ENCODE assay signal across 19 cellular contexts in genomic region chr1:27113861-27114260, GRCh38. TPM values are rescaled to one million over a fixed set of nuclear protein-coding genes. Genes with fewer than 3 reads are reported as not detected.
DNase-seq lines count a peak whose midpoint lies in the region; ATAC-seq and TF ChIP-seq lines count a peak whose summit lies in the region.
"Had no signal": no experiment of that assay in that cellular context is flagged by ENCODE, and none has a peak within 500 bp of the region (broad histone marks: within the 10 kb centered on the region; RNA-seq: fewer than 3 reads in every experiment).

No MANE protein-coding gene starts in this region.

- H3K27me3 Mint-ChIP-seq in T-helper 1 cell treated with Interleukin-12 subunit alpha and Interleukin-12 subunit beta and Interleukin-4 antibody, amounts not matched to agents 30 μg/mL and 1 μg/mL, for 36 hours (ENCODE audit: low read depth): no peaks in the 10 kb centered on the region
- no peaks in the 10 kb centered on the region for H3K27me3 Mint-ChIP-seq in neural crest cell (ENCODE audit: low read depth)
- H3K27me3 Mint-ChIP-seq: IgD-negative memory B cell, progenitor cell of endocrine pancreas had no signal

- no peaks in the 10 kb centered on the region for H4K20me1 ChIP-seq in SK-N-SH (ENCODE audit: insufficient read depth)
- H4K20me1 ChIP-seq: BLaER1 had no signal

- no peaks in the 10 kb centered on the region for H3K9me2 ChIP-seq in SK-N-SH

- H3K4me1 ChIP-seq in RWPE2 (ENCODE audit: insufficient read depth, poor library complexity, severe bottlenecking) (peaks cover 26% of the 10 kb centered on the region), ascending aorta (peaks cover 13 to 42% of the 10 kb centered on the region in 2 donors), SK-N-SH (ENCODE audit: control insufficient read depth in 1 of 2, insufficient read depth in 2 of 2, low read depth in 1 of 2, low read length in 1 of 2) (peaks cover 9 to 29% of the 10 kb centered on the region in 2 experiments; a peak in 3 of 4 replicates)

- CTCF ChIA-PET in SK-N-SH (lab: Yijun Ruan, JAX): interaction anchor here (0.5 to 7.3 kb wide), 9 partner anchors 14 to 183 kb away, joined by 3 to 71 read pairs (median 4); no protein-coding TSS in a partner anchor

- no peak overlapping the region for H3K4me2 ChIP-seq in SK-N-SH
- H3K4me2 ChIP-seq: BLaER1 had no signal

- H3K4me3 ChIP-seq in RWPE2 (ENCODE audit: severe bottlenecking): no peak overlapping the region
- no peak overlapping the region for H3K4me3 ChIP-seq in ascending aorta
- H3K4me3 ChIP-seq in SK-N-SH (ENCODE audit: low read depth in 2 of 2, low read length in 1 of 2): no peak overlapping the region
- H3K4me3 ChIP-seq: BLaER1, skin epidermis, thyroid gland had no signal

- H3K27ac Mint-ChIP-seq in T-helper 1 cell treated with Interleukin-12 subunit alpha and Interleukin-12 subunit beta and Interleukin-4 antibody, amounts not matched to agents 30 μg/mL and 1 μg/mL, for 36 hours: peak overlapping the region; percentile 58
- H3K27ac Mint-ChIP-seq in neural crest cell (ENCODE audit: unreplicated experiment): peak overlapping the region; percentile 96
- H3K27ac Mint-ChIP-seq: progenitor cell of endocrine pancreas had no signal

- peak overlapping the region; percentile 84 for H3K27ac ChIP-seq in RWPE2 (ENCODE audit: poor library complexity, severe bottlenecking)
- peak overlapping the region; percentile 39 for H3K27ac ChIP-seq in caudate nucleus (ENCODE audit: low read depth, low read length)
- H3K27ac ChIP-seq in ascending aorta: no peak overlapping the region
- peak overlapping the region in 1 of 2 experiments; percentile 83; a peak in 1 of 4 replicates for H3K27ac ChIP-seq in SK-N-SH (ENCODE audit: low read depth in 2 of 2, low read length in 1 of 2)
- H3K27ac ChIP-seq: thyroid gland had no signal

- no peak overlapping the region for H3K9ac ChIP-seq in SK-N-SH
- H3K9ac ChIP-seq: BLaER1 had no signal

- H3K27me3 ChIP-seq in RWPE2 (ENCODE audit: insufficient read depth, poor library complexity, severe bottlenecking) (no peaks in the 10 kb centered on the region), ascending aorta (no peaks in the 10 kb centered on the region), SK-N-SH (ENCODE audit: insufficient read depth) (no peaks in the 10 kb centered on the region)
- H3K27me3 ChIP-seq: BLaER1, thyroid gland had no signal

- no peak overlapping the region for H2AFZ ChIP-seq in SK-N-SH (ENCODE audit: low read depth)

- H3K36me3 Mint-ChIP-seq in T-helper 1 cell treated with Interleukin-12 subunit alpha and Interleukin-12 subunit beta and Interleukin-4 antibody, amounts not matched to agents 30 μg/mL and 1 μg/mL, for 36 hours (ENCODE audit: low read depth): peaks cover 15% of the 10 kb centered on the region
- H3K36me3 Mint-ChIP-seq in neural crest cell (ENCODE audit: low read depth): no peaks in the 10 kb centered on the region

- DNase-seq in T-helper 1 cell: no peak
- no peak for DNase-seq in RWPE2 (ENCODE audit: low spot score)
- no peak for DNase-seq in caudate nucleus (lab: John Stamatoyannopoulos, UW)
- DNase-seq in neural crest cell (ENCODE audit: low read depth, low spot score): no peak
- DNase-seq in ascending aorta (ENCODE audit: low spot score in 2 of 2): no peak
- DNase-seq in SK-N-SH: no peak
- DNase-seq in effector CD8-positive, alpha-beta T cell (lab: John Stamatoyannopoulos, UW): no peak
- DNase-seq: activated CD4-positive, alpha-beta T cell treated with anti-CD3 and anti-CD28 coated beads for 1 hour; DMS53; NCI-H187 treated with DMSO at 0.1 percent for 48 hours; NCI-H446; SHP77; T1000; thyroid gland had no signal

- TF ChIP-seq RAD21 in SK-N-SH (IDR thresholded peaks at IDR 0.05; ENCODE audit: low read length): no peak

- no peaks in the 10 kb centered on the region for H3K9me3 ChIP-seq in RWPE2 (ENCODE audit: severe bottlenecking)
- no peaks in the 10 kb centered on the region for H3K9me3 ChIP-seq in ascending aorta
- H3K9me3 ChIP-seq in SK-N-SH: no peaks in the 10 kb centered on the region
- H3K9me3 ChIP-seq: BLaER1, thyroid gland had no signal

- H3K4me1 Mint-ChIP-seq in T-helper 1 cell treated with Interleukin-12 subunit alpha and Interleukin-12 subunit beta and Interleukin-4 antibody, amounts not matched to agents 30 μg/mL and 1 μg/mL, for 36 hours (ENCODE audit: low read depth): peaks cover 41% of the 10 kb centered on the region
- H3K4me1 Mint-ChIP-seq in neural crest cell: peaks cover 11% of the 10 kb centered on the region

- intact Hi-C loops in ascending aorta (cut with DNase I): loop anchor here (10.0 kb wide), 1 partner anchor 281 kb away; the partner anchor contains the start of gene GPR3

- H3K9me3 Mint-ChIP-seq in T-helper 1 cell treated with Interleukin-12 subunit alpha and Interleukin-12 subunit beta and Interleukin-4 antibody, amounts not matched to agents 30 μg/mL and 1 μg/mL, for 36 hours: no peaks in the 10 kb centered on the region
- H3K9me3 Mint-ChIP-seq in neural crest cell: no peaks in the 10 kb centered on the region
- H3K9me3 Mint-ChIP-seq: IgD-negative memory B cell had no signal

- H3F3A ChIP-seq in SK-N-SH (replicated peaks; ENCODE audit: insufficient read depth): peaks cover 22% of the 10 kb centered on the region

- WGBS in SK-N-SH (ENCODE audit: low lambda C conversion rate): 96% methylated on average over 20 of the region's 22 CpGs

- no peak for ATAC-seq in RWPE2 (ENCODE audit: low read depth)

- H3K4me3 Mint-ChIP-seq in T-helper 1 cell treated with Interleukin-12 subunit alpha and Interleukin-12 subunit beta and Interleukin-4 antibody, amounts not matched to agents 30 μg/mL and 1 μg/mL, for 36 hours: no peak overlapping the region
- H3K4me3 Mint-ChIP-seq in neural crest cell: no peak overlapping the region

- TF ChIP-seq EP300 in SK-N-SH (IDR thresholded peaks at IDR 0.05; ENCODE audit: borderline replicate concordance in 1 of 2, low read depth in 1 of 2, low read length in 1 of 2): no peak

- H3K79me2 ChIP-seq in SK-N-SH (ENCODE audit: insufficient read depth): peaks cover 31% of the 10 kb centered on the region

- POLR2A ChIA-PET in SK-N-SH (lab: Yijun Ruan, JAX): no interaction called here

- TF ChIP-seq CTCF in RWPE2 (IDR thresholded peaks at IDR 0.05; ENCODE audit: poor library complexity, severe bottlenecking): no peak
- no peak for TF ChIP-seq CTCF in neural crest cell (conservative IDR thresholded peaks at IDR 0.05)
- no peak for TF ChIP-seq CTCF in ascending aorta (IDR thresholded peaks at IDR 0.05)
- no peak for TF ChIP-seq CTCF in SK-N-SH (IDR thresholded peaks at IDR 0.05)

- H3K36me3 ChIP-seq in RWPE2 (ENCODE audit: low read depth) (peaks cover 38% of the 10 kb centered on the region), ascending aorta (peaks cover 0 to under 1% of the 10 kb centered on the region in 2 donors), SK-N-SH (replicated peaks in 1 of 2; ENCODE audit: control insufficient read depth in 1 of 2, insufficient read depth in 2 of 2, low read length in 1 of 2) (no peaks in the 10 kb centered on the region)
- H3K36me3 ChIP-seq: thyroid gland had no signal

TF ChIP-seq in SK-N-SH, 30 proteins besides CTCF, POLR2A, EP300 and RAD21:
- no peak for TF ChIP-seq NRF1 (IDR thresholded peaks at IDR 0.05; ENCODE audit: low read depth, low read length)
- no peak for TF ChIP-seq FOSL2 (IDR thresholded peaks at IDR 0.05; ENCODE audit: borderline replicate concordance, low read depth)
- TF ChIP-seq NFIC (IDR thresholded peaks at IDR 0.05; ENCODE audit: borderline replicate concordance): no peak
- TF ChIP-seq MEF2A (IDR thresholded peaks at IDR 0.05; ENCODE audit: borderline replicate concordance, low read depth): no peak
- TF ChIP-seq FOXM1 (IDR thresholded peaks at IDR 0.05; ENCODE audit: low read depth): no peak

RNA-seq across cellular contexts. Expression of gene SLC9A1, which starts 41.1 kb away (rescaled TPM):
- total RNA-seq in neural crest cell (24.2 and 27.1 TPM in 2 replicates), ascending aorta (22.0 TPM)
- 5.6 and 11.4 TPM in 2 replicates for polyA plus RNA-seq in SK-N-SH (2012; rRNA removed)
- 7.0 and 9.2 TPM in 2 replicates for polyA plus RNA-seq in SK-N-SH (2012; cell fraction: cytosol; rRNA removed)
- polyA plus RNA-seq in SK-N-SH (2012; cell fraction: nucleus; rRNA removed): 10.7 and 14.3 TPM in 2 replicates

Comparison
In these comparisons a context has a peak if more than half of its experiments do, and no peak if none do; other contexts are left out.
1. H3K27ac ChIP-seq: peak in RWPE2 (single experiment) and caudate nucleus (single experiment); none in ascending aorta (0 of 2).